Comparison of ENCODE assay signal across 2 cellular contexts in the genomic region with DNA sequence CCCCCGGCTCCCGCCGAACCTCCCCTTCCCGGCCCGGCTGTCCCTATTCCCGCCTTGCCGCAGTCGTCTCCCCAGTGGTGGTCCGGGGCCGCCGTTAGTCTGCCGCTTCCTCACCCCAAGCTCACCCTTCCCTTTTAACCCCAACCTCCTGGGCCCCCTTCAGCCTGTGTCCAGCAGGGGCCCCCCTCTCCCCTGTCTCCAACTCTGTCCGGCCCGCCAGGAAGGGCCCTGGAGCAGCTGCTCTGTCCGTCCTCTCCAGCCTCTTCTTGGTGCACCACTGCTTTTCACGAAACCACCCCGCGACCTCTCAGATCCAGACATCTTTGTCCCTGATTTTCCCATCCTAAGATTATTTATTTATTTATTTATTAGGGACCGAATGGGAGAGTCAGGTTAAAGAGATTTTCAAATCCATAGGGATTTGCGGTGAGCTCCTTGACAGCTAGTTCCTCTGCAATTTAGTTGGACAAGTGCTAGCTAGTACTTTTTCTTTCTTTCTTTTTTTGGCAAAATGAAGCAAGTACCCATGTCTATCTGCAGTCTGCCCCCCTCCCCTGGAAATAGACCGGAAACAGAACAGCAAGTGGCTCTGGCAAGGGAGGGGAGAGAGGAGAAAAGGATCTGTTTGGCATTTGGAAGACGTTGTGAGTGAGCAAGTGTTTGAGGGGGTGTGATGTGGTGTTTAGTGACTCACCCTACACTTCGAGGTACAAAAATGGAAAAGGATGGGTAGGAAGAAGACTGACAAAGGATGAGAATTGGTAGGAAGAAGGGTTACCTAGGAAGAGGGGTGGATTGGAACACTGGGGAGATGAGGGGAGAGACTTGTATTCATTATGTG.
TF ChIP-seq lines count a peak whose summit lies in the region.

No MANE protein-coding gene starts in this region.

TF ChIP-seq in HEK293T, 16 proteins besides CTCF, POLR2A, EP300 and RAD21:
- TF ChIP-seq L3MBTL2 (conservative IDR thresholded peaks at IDR 0.05) = peak; percentile 56
- no peak for TF ChIP-seq ZNF384 (IDR thresholded peaks at IDR 0.05)

TF ChIP-seq in endothelial cell of umbilical vein, 7 proteins besides CTCF, POLR2A, EP300 and RAD21:
- TF ChIP-seq EZH2 (IDR thresholded peaks at IDR 0.05; ENCODE audit: borderline replicate concordance, low read depth, low read length, severe bottlenecking) (no peak), FOS (IDR thresholded peaks at IDR 0.05; ENCODE audit: borderline replicate concordance, insufficient read depth, low read length) (no peak), GATA2 (IDR thresholded peaks at IDR 0.05; ENCODE audit: insufficient read depth, insufficient read length, low read depth, low read length) (no peak), POLR2AphosphoS5 (IDR thresholded peaks at IDR 0.05; ENCODE audit: insufficient read depth, low read depth, low read length) (no peak), JUN (IDR thresholded peaks at IDR 0.05; ENCODE audit: borderline replicate concordance, insufficient read depth, insufficient read length, low read depth) (no peak), MYC (IDR thresholded peaks at IDR 0.05; ENCODE audit: low read depth, low read length) (no peak)
- TF ChIP-seq, protein P1, sequence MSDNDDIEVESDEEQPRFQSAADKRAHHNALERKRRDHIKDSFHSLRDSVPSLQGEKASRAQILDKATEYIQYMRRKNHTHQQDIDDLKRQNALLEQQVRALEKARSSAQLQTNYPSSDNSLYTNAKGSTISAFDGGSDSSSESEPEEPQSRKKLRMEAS (IDR thresholded peaks at IDR 0.05; ENCODE audit: insufficient read depth, insufficient read length) = no peak
TF ChIP-seq in endothelial cell of umbilical vein: peak in this region for 0.
